In the genomic region with DNA sequence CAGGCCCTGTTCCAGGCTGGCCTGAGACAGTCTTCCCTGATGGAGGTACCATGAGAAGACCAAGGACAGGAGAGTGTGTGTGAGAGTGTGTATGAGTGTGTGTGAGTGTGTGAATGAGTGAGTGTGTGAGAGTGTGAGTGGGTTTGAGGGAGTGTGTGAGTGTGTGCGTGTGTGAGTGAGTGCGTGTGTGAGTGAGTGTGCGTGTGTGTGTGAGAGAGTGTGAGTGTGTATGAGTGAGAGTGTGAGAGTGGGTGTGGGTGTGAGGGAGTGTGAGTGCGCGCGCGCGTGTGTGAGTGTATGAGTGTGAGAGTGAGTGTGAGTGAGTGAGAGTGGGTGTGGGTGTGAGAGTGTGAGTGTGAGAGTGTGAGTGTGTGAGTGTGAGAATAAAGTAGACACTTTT, we compare ENCODE assay signal across 1 cellular context.
TF ChIP-seq lines count a peak whose summit lies in the region.

No MANE protein-coding gene starts in this region.

TF ChIP-seq in K562, 482 proteins besides CTCF, POLR2A, EP300 and RAD21 (continues in another document):
- TF ChIP-seq, protein P1, sequence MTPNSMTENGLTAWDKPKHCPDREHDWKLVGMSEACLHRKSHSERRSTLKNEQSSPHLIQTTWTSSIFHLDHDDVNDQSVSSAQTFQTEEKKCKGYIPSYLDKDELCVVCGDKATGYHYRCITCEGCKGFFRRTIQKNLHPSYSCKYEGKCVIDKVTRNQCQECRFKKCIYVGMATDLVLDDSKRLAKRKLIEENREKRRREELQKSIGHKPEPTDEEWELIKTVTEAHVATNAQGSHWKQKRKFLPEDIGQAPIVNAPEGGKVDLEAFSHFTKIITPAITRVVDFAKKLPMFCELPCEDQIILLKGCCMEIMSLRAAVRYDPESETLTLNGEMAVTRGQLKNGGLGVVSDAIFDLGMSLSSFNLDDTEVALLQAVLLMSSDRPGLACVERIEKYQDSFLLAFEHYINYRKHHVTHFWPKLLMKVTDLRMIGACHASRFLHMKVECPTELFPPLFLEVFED (CRISPR knock-in tag; conservative IDR thresholded peaks at IDR 0.05), result 0 out of 2 replicates have a peak, but pooled peaks have one; percentile 78
- TF ChIP-seq HDGF (IDR thresholded peaks at IDR 0.05) (peak; percentile 54; the same call in 1 of the 2 replicates), FOSL1 (tag; conservative IDR thresholded peaks at IDR 0.05) (no peak), MTA2 (IDR thresholded peaks at IDR 0.05; ENCODE audit: low read depth) (0 out of 2 replicates have a peak, but pooled peaks have one; percentile 14), NR2C1 (IDR thresholded peaks at IDR 0.05) (0 out of 2 replicates have a peak, but pooled peaks have one; percentile 35), NR2C1 (tag; IDR thresholded peaks at IDR 0.05) (no peak), ZSCAN29 (IDR thresholded peaks at IDR 0.05) (no peak), BRF1 (IDR thresholded peaks at IDR 0.05; ENCODE audit: borderline replicate concordance, extremely low read depth, insufficient read length) (no peak), TCF7L2 (IDR thresholded peaks at IDR 0.05; ENCODE audit: low read depth, low read length) (no peak), ETV5 (CRISPR knock-in tag; IDR thresholded peaks at IDR 0.05; ENCODE audit: low read depth) (no peak), ZBTB12 (CRISPR knock-in tag; IDR thresholded peaks at IDR 0.05) (no peak), PHTF2 (CRISPR knock-in tag; IDR thresholded peaks at IDR 0.05) (no peak), HNRNPUL1 (IDR thresholded peaks at IDR 0.05; ENCODE audit: low read length) (no peak), NUFIP1 (IDR thresholded peaks at IDR 0.05; ENCODE audit: partially characterized antibody) (no peak), TRIM24 (IDR thresholded peaks at IDR 0.05) (0 out of 4 replicates have a peak, but pooled peaks of 1 of the 2 experiments have one; percentile 31), BCOR (IDR thresholded peaks at IDR 0.05) (no peak), GABPA (tag; conservative IDR thresholded peaks at IDR 0.05; ENCODE audit: low read depth) (no peak), RBM25 (IDR thresholded peaks at IDR 0.05; ENCODE audit: low read depth, low read length, severe bottlenecking) (no peak), POLR2AphosphoS2 (IDR thresholded peaks at IDR 0.05; ENCODE audit: low read length) (no peak), ELF2 (CRISPR knock-in tag; IDR thresholded peaks at IDR 0.05) (no peak), ZNF511 (CRISPR knock-in tag; IDR thresholded peaks at IDR 0.05) (no peak), CC2D1A (IDR thresholded peaks at IDR 0.05) (0 out of 2 replicates have a peak, but pooled peaks have one; percentile 25), NFATC3 (IDR thresholded peaks at IDR 0.05) (no peak), ETS2 (tag; IDR thresholded peaks at IDR 0.05; ENCODE audit: borderline replicate concordance, poor library complexity, severe bottlenecking) (no peak), CBFA2T3 (IDR thresholded peaks at IDR 0.05) (no peak), SREBF1 (IDR thresholded peaks at IDR 0.05; ENCODE audit: borderline replicate concordance, low read depth, low read length) (no peak), TOE1 (IDR thresholded peaks at IDR 0.05; ENCODE audit: borderline replicate concordance) (peak; percentile 85), TOE1 (CRISPR knock-in tag; IDR thresholded peaks at IDR 0.05; ENCODE audit: borderline replicate concordance, low read depth) (no peak), E2F5 (CRISPR knock-in tag; IDR thresholded peaks at IDR 0.05) (no peak), MLLT1 (IDR thresholded peaks at IDR 0.05) (peak in 1 of 2 experiments; percentile 33; a peak in 1 of 4 replicates), STAT5A (IDR thresholded peaks at IDR 0.05; ENCODE audit: borderline replicate concordance, low read length) (no peak), NFE2 (IDR thresholded peaks at IDR 0.05; ENCODE audit: low read depth) (no peak), ELF4 (CRISPR knock-in tag; IDR thresholded peaks at IDR 0.05) (peak; percentile 70; the same call in 1 of the 2 replicates), TAF15 (IDR thresholded peaks at IDR 0.05; ENCODE audit: low read depth, low read length) (no peak), GABPB2 (CRISPR knock-in tag; conservative IDR thresholded peaks at IDR 0.05) (no peak), RFX7 (CRISPR knock-in tag; IDR thresholded peaks at IDR 0.05) (no peak), SP2 (IDR thresholded peaks at IDR 0.05; ENCODE audit: extremely low read depth, low read depth, low read length, poor library complexity, severe bottlenecking) (no peak), ILF3 (IDR thresholded peaks at IDR 0.05; ENCODE audit: borderline replicate concordance) (no peak), ZFP36 (IDR thresholded peaks at IDR 0.05; ENCODE audit: low read depth, low read length, partially characterized antibody) (no peak), PML (IDR thresholded peaks at IDR 0.05; ENCODE audit: low read length) (no peak), SMARCA5 (IDR thresholded peaks at IDR 0.05) (0 out of 2 replicates have a peak, but pooled peaks have one; percentile 40), GMEB1 (CRISPR knock-in tag; IDR thresholded peaks at IDR 0.05) (no peak), GTF2E2 (tag; IDR thresholded peaks at IDR 0.05) (no peak), ZNF644 (tag; IDR thresholded peaks at IDR 0.05; ENCODE audit: low read depth) (no peak), CBFA2T2 (conservative IDR thresholded peaks at IDR 0.05) (no peak)
- TF ChIP-seq, protein P2, sequence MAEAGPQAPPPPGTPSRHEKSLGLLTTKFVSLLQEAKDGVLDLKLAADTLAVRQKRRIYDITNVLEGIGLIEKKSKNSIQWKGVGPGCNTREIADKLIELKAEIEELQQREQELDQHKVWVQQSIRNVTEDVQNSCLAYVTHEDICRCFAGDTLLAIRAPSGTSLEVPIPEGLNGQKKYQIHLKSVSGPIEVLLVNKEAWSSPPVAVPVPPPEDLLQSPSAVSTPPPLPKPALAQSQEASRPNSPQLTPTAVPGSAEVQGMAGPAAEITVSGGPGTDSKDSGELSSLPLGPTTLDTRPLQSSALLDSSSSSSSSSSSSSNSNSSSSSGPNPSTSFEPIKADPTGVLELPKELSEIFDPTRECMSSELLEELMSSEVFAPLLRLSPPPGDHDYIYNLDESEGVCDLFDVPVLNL (CRISPR knock-in tag; IDR thresholded peaks at IDR 0.05; ENCODE audit: low read depth), result no peak
- TF ChIP-seq, protein P3, sequence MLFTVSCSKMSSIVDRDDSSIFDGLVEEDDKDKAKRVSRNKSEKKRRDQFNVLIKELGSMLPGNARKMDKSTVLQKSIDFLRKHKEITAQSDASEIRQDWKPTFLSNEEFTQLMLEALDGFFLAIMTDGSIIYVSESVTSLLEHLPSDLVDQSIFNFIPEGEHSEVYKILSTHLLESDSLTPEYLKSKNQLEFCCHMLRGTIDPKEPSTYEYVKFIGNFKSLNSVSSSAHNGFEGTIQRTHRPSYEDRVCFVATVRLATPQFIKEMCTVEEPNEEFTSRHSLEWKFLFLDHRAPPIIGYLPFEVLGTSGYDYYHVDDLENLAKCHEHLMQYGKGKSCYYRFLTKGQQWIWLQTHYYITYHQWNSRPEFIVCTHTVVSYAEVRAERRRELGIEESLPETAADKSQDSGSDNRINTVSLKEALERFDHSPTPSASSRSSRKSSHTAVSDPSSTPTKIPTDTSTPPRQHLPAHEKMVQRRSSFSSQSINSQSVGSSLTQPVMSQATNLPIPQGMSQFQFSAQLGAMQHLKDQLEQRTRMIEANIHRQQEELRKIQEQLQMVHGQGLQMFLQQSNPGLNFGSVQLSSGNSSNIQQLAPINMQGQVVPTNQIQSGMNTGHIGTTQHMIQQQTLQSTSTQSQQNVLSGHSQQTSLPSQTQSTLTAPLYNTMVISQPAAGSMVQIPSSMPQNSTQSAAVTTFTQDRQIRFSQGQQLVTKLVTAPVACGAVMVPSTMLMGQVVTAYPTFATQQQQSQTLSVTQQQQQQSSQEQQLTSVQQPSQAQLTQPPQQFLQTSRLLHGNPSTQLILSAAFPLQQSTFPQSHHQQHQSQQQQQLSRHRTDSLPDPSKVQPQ (CRISPR knock-in tag; IDR thresholded peaks at IDR 0.05; ENCODE audit: borderline replicate concordance), result no peak
- TF ChIP-seq, protein P4, sequence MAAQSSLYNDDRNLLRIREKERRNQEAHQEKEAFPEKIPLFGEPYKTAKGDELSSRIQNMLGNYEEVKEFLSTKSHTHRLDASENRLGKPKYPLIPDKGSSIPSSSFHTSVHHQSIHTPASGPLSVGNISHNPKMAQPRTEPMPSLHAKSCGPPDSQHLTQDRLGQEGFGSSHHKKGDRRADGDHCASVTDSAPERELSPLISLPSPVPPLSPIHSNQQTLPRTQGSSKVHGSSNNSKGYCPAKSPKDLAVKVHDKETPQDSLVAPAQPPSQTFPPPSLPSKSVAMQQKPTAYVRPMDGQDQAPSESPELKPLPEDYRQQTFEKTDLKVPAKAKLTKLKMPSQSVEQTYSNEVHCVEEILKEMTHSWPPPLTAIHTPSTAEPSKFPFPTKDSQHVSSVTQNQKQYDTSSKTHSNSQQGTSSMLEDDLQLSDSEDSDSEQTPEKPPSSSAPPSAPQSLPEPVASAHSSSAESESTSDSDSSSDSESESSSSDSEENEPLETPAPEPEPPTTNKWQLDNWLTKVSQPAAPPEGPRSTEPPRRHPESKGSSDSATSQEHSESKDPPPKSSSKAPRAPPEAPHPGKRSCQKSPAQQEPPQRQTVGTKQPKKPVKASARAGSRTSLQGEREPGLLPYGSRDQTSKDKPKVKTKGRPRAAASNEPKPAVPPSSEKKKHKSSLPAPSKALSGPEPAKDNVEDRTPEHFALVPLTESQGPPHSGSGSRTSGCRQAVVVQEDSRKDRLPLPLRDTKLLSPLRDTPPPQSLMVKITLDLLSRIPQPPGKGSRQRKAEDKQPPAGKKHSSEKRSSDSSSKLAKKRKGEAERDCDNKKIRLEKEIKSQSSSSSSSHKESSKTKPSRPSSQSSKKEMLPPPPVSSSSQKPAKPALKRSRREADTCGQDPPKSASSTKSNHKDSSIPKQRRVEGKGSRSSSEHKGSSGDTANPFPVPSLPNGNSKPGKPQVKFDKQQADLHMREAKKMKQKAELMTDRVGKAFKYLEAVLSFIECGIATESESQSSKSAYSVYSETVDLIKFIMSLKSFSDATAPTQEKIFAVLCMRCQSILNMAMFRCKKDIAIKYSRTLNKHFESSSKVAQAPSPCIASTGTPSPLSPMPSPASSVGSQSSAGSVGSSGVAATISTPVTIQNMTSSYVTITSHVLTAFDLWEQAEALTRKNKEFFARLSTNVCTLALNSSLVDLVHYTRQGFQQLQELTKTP (IDR thresholded peaks at IDR 0.05; ENCODE audit: low read depth in 1 of 2, partially characterized antibody in 2 of 2), result no peak
- TF ChIP-seq, protein P5, sequence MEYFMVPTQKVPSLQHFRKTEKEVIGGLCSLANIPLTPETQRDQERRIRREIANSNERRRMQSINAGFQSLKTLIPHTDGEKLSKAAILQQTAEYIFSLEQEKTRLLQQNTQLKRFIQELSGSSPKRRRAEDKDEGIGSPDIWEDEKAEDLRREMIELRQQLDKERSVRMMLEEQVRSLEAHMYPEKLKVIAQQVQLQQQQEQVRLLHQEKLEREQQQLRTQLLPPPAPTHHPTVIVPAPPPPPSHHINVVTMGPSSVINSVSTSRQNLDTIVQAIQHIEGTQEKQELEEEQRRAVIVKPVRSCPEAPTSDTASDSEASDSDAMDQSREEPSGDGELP (CRISPR knock-in tag; IDR thresholded peaks at IDR 0.05; ENCODE audit: borderline replicate concordance), result no peak
- TF ChIP-seq, protein P6, sequence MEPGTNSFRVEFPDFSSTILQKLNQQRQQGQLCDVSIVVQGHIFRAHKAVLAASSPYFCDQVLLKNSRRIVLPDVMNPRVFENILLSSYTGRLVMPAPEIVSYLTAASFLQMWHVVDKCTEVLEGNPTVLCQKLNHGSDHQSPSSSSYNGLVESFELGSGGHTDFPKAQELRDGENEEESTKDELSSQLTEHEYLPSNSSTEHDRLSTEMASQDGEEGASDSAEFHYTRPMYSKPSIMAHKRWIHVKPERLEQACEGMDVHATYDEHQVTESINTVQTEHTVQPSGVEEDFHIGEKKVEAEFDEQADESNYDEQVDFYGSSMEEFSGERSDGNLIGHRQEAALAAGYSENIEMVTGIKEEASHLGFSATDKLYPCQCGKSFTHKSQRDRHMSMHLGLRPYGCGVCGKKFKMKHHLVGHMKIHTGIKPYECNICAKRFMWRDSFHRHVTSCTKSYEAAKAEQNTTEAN (CRISPR knock-in tag; IDR thresholded peaks at IDR 0.05), result peak; percentile 99
